In the genomic region with DNA sequence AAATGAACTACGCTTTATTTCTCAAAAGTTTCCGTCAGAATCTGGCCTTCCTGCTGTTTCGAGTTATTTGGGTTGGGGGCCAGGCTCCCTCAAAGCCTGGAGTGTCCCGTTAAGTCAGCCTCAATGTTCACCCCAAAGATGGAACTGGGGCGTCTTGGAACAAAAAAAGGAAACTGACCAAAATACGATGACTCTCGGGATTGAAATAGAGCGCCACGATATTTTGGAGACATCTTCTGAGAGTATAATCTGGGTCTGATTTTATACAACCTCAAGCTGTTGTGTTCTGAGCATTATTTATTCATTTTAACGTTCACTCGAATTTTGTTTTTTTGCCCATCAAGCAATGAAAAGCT, we compare ENCODE assay signal across 1 cellular context.
TF ChIP-seq lines count a peak whose summit lies in the region.

No MANE protein-coding gene starts in this region.

TF ChIP-seq in endothelial cell of umbilical vein, 7 proteins besides CTCF, POLR2A, EP300 and RAD21:
- no peak for TF ChIP-seq GATA2 (IDR thresholded peaks at IDR 0.05; ENCODE audit: insufficient read depth, insufficient read length, low read depth, low read length)
- no peak for TF ChIP-seq MYC (IDR thresholded peaks at IDR 0.05; ENCODE audit: low read depth, low read length)
- TF ChIP-seq FOS (IDR thresholded peaks at IDR 0.05; ENCODE audit: borderline replicate concordance, insufficient read depth, low read length): no peak
- TF ChIP-seq JUN (IDR thresholded peaks at IDR 0.05; ENCODE audit: borderline replicate concordance, insufficient read depth, insufficient read length, low read depth): no peak
- TF ChIP-seq POLR2AphosphoS5 (IDR thresholded peaks at IDR 0.05; ENCODE audit: insufficient read depth, low read depth, low read length): no peak
- TF ChIP-seq, protein P1, sequence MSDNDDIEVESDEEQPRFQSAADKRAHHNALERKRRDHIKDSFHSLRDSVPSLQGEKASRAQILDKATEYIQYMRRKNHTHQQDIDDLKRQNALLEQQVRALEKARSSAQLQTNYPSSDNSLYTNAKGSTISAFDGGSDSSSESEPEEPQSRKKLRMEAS (IDR thresholded peaks at IDR 0.05; ENCODE audit: insufficient read depth, insufficient read length): no peak
- TF ChIP-seq EZH2 (IDR thresholded peaks at IDR 0.05; ENCODE audit: borderline replicate concordance, low read depth, low read length, severe bottlenecking): no peak
